Comparison of ENCODE assay signal across 21 cellular contexts in genomic region chr16:65377131-65377649, GRCh38.
"Had no signal": no experiment of that assay in that cellular context is flagged by ENCODE, and none has a peak within 500 bp of the region (broad histone marks: within the 10 kb centered on the region; RNA-seq: fewer than 3 reads in every experiment).

No MANE protein-coding gene starts in this region.

- DNase-seq: activated CD4-positive, alpha-beta memory T cell treated with anti-CD3 and anti-CD28 coated beads for 36 hours; activated CD4-positive, alpha-beta T cell treated with anti-CD3 and anti-CD28 coated beads for 4 hours; activated naive CD4-positive, alpha-beta T cell; activated naive CD8-positive, alpha-beta T cell treated with anti-CD3 and anti-CD28 coated beads, Interleukin-2, amount 10 ng/mL, durations not matched to agents 7 days and 5 days; amygdala; colonic mucosa; head of caudate nucleus; kidney; midbrain; nephron progenitor cell; nucleus accumbens; posterior cingulate gyrus; stimulated activated CD8-positive, alpha-beta memory T cell treated with anti-CD3 and anti-CD28 coated beads, Interleukin-4, amount 100 ng/mL, for 48 hours; stimulated activated naive CD4-positive, alpha-beta T cell; thyroid gland had no signal

- ATAC-seq: left lobe of liver, WTC11 had no signal

- H3K4me3 ChIP-seq: colonic mucosa, thyroid gland had no signal

- H3K27ac ChIP-seq: colonic mucosa, thyroid gland had no signal

- FAIRE-seq: frontal cortex, kidney had no signal

- H3K4me1 Mint-ChIP-seq: activated naive CD8-positive, alpha-beta T cell treated with anti-CD3 and anti-CD28 coated beads, Interleukin-2, amount 10 ng/mL, durations not matched to agents 7 days and 5 days; central memory CD8-positive, alpha-beta T cell had no signal

- H3K36me3 ChIP-seq: colonic mucosa, thyroid gland had no signal

- H3K9me3 ChIP-seq: colonic mucosa, thyroid gland had no signal

- H3K4me1 ChIP-seq: colonic mucosa, thyroid gland had no signal

- H3K36me3 Mint-ChIP-seq: activated CD4-positive, alpha-beta memory T cell treated with anti-CD3 and anti-CD28 coated beads for 36 hours; activated naive CD8-positive, alpha-beta T cell treated with anti-CD3 and anti-CD28 coated beads, Interleukin-2, amount 10 ng/mL, durations not matched to agents 7 days and 5 days; brain; WTC11 had no signal

- H3K27me3 Mint-ChIP-seq: activated CD4-positive, alpha-beta memory T cell treated with anti-CD3 and anti-CD28 coated beads for 36 hours; activated naive CD8-positive, alpha-beta T cell treated with anti-CD3 and anti-CD28 coated beads, Interleukin-2, amount 10 ng/mL, durations not matched to agents 7 days and 5 days; central memory CD8-positive, alpha-beta T cell had no signal

- H3K4me3 Mint-ChIP-seq: activated CD4-positive, alpha-beta memory T cell treated with anti-CD3 and anti-CD28 coated beads for 36 hours; activated naive CD8-positive, alpha-beta T cell treated with anti-CD3 and anti-CD28 coated beads, Interleukin-2, amount 10 ng/mL, durations not matched to agents 7 days and 5 days; brain; central memory CD8-positive, alpha-beta T cell; nephron progenitor cell; T-helper 2 cell treated with Interferon-gamma antibody and Interleukin-4, amounts not matched to agents 5 μg/mL and 100 μg/mL, for 36 hours; WTC11 had no signal

- H3K27me3 ChIP-seq: colonic mucosa, thyroid gland had no signal

- H3K27ac Mint-ChIP-seq: activated CD4-positive, alpha-beta memory T cell treated with anti-CD3 and anti-CD28 coated beads for 36 hours; activated naive CD8-positive, alpha-beta T cell treated with anti-CD3 and anti-CD28 coated beads, Interleukin-2, amount 10 ng/mL, durations not matched to agents 7 days and 5 days; nephron progenitor cell; T-helper 2 cell treated with Interferon-gamma antibody and Interleukin-4, amounts not matched to agents 5 μg/mL and 100 μg/mL, for 36 hours; WTC11 had no signal

- H3K9me3 Mint-ChIP-seq: brain, nephron progenitor cell, WTC11 had no signal
